ENCODE assay signal across 19 cellular contexts in genomic region chr14:69480136-69480535, GRCh38. TPM values are rescaled to one million over a fixed set of nuclear protein-coding genes. Genes with fewer than 3 reads are reported as not detected.
DNase-seq lines count a peak whose midpoint lies in the region; ATAC-seq and TF ChIP-seq lines count a peak whose summit lies in the region.
"Had no signal": no experiment of that assay in that cellular context is flagged by ENCODE, and none has a peak within 500 bp of the region (broad histone marks: within the 10 kb centered on the region; RNA-seq: fewer than 3 reads in every experiment).

No MANE protein-coding gene starts in this region.

- H3K36me3 ChIP-seq in IMR-90 (ENCODE audit: control insufficient read depth, insufficient read depth, low read length) (no peaks in the 10 kb centered on the region), RWPE2 (ENCODE audit: low read depth) (no peaks in the 10 kb centered on the region)
- H3K36me3 ChIP-seq: BE2C, BLaER1 had no signal

- WGBS in IMR-90 (ENCODE audit: extremely low coverage in 2 of 2, insufficient read length in 1 of 2), 2 experiments, result no CpG with 5 or more reads among the region's 5 CpGs

- H3K4me1 ChIP-seq in IMR-90 (ENCODE audit: control insufficient read depth, insufficient read depth, low read length) (peaks cover 3% of the 10 kb centered on the region; the same call in 1 of the 2 replicates), RWPE2 (ENCODE audit: insufficient read depth, poor library complexity, severe bottlenecking) (no peaks in the 10 kb centered on the region)
- H3K4me1 ChIP-seq: BE2C had no signal

- no peak for ATAC-seq in IMR-90 (ENCODE audit: low read depth)
- no peak for ATAC-seq in RWPE2 (ENCODE audit: low read depth)
- ATAC-seq in HG03571 (IDR thresholded peaks at IDR 0.05; ENCODE audit: unreplicated experiment), result no peak

- DNase-seq in IMR-90, result no peak
- DNase-seq in RWPE2 (ENCODE audit: low spot score), result peak; percentile 47
- DNase-seq in posterior vena cava (ENCODE audit: low spot score), result peak; percentile 35
- DNase-seq in RPMI8226, result no peak
- DNase-seq: 8988T; ACHN; BE2C; C1 segment of cervical spinal cord; Caco-2; Calu3; CD4-positive, alpha-beta memory T cell; CD4-positive, CD25-positive, alpha-beta regulatory T cell; CD8-positive, alpha-beta memory T cell; DMS79 treated with DMSO at 0.1 percent for 48 hours; GF-D8 had no signal

- CTCF ChIA-PET in IMR-90 (lab: Yijun Ruan, JAX), result no interaction called here

- H2AK5ac ChIP-seq in IMR-90 (ENCODE audit: low read depth, low read length), result no peak overlapping the region

- peak overlapping the region; percentile 14 for H2AFZ ChIP-seq in IMR-90 (replicated peaks; ENCODE audit: low read length, poor library complexity)

- H3K4me3 ChIP-seq in IMR-90 (ENCODE audit: insufficient read depth, low read depth, low read length) (no peak overlapping the region), RWPE2 (ENCODE audit: severe bottlenecking) (no peak overlapping the region)
- H3K4me3 ChIP-seq: BLaER1 had no signal

- H3K14ac ChIP-seq in IMR-90 (replicated peaks; ENCODE audit: low read depth, low read length), result no peak overlapping the region

- H4K8ac ChIP-seq in IMR-90 (ENCODE audit: low read depth in 2 of 2, low read length in 2 of 2), result no peak overlapping the region

- H3K23ac ChIP-seq in IMR-90 (ENCODE audit: low read depth, low read length), result no peak overlapping the region

- TF ChIP-seq CTCF in IMR-90 (conservative IDR thresholded peaks at IDR 0.05; ENCODE audit: low read depth, low read length) (no peak), RWPE2 (IDR thresholded peaks at IDR 0.05; ENCODE audit: poor library complexity, severe bottlenecking) (no peak)

- H3K9me1 ChIP-seq in IMR-90 (ENCODE audit: insufficient read depth, low read length), result no peaks in the 10 kb centered on the region

- H3K79me1 ChIP-seq in IMR-90 (ENCODE audit: low read depth in 1 of 2, low read length in 2 of 2), result no peaks in the 10 kb centered on the region

- H4K20me1 ChIP-seq in IMR-90 (ENCODE audit: insufficient read depth, low read length), result peaks cover 2% of the 10 kb centered on the region; the same call in 1 of the 2 replicates

- no peak for TF ChIP-seq POLR2A in IMR-90 (IDR thresholded peaks at IDR 0.05; ENCODE audit: low read depth, low read length)

- H4K91ac ChIP-seq in IMR-90 (ENCODE audit: insufficient read depth, low read depth, low read length), result no peak overlapping the region

- H2BK120ac ChIP-seq in IMR-90 (ENCODE audit: low read depth, low read length), result no peak overlapping the region

- no peak overlapping the region for H2BK20ac ChIP-seq in IMR-90 (ENCODE audit: low read depth, low read length)

- TF ChIP-seq RAD21 in IMR-90 (IDR thresholded peaks at IDR 0.05; ENCODE audit: low read length), result no peak

- H4K5ac ChIP-seq in IMR-90 (ENCODE audit: low read depth, low read length), result no peak overlapping the region

- BruUV-seq in IMR-90 (replicated peaks; lab: Mats Ljungman, UMichigan), result no TSS peak

- H2AK9ac ChIP-seq in IMR-90 (replicated peaks; ENCODE audit: low read depth, low read length, poor library complexity), result no peak overlapping the region

- dilution Hi-C loops in IMR-90 (cut with HindIII; ENCODE audit: low sequenced_read_pairs, unreplicated experiment), result no loop called here

- POLR2A ChIA-PET in IMR-90 (lab: Charles Lee; ENCODE audit: unreplicated experiment), result no interaction called here

- peaks cover 2% of the 10 kb centered on the region; the same call in 1 of the 2 replicates for H3K9me3 ChIP-seq in IMR-90 (ENCODE audit: control insufficient read depth, insufficient read depth, low read length)
- no peaks in the 10 kb centered on the region for H3K9me3 ChIP-seq in RWPE2 (ENCODE audit: severe bottlenecking)
- H3K9me3 ChIP-seq: BE2C, BLaER1, Caco-2 had no signal

- H3K4ac ChIP-seq in IMR-90 (ENCODE audit: low read depth, low read length), result no peak overlapping the region

- H3K4me2 ChIP-seq in IMR-90 (ENCODE audit: low read depth, low read length), result no peak overlapping the region

- no peak overlapping the region for H3K56ac ChIP-seq in IMR-90 (ENCODE audit: extremely low read depth, insufficient read depth, low read length)

- no peak overlapping the region for H3K9ac ChIP-seq in IMR-90 (ENCODE audit: low read depth, low read length)
- H3K9ac ChIP-seq: BLaER1 had no signal

- in situ Hi-C loops in IMR-90 (cut with MboI; ENCODE audit: low sequenced_read_pairs), result no loop called here

- H3K18ac ChIP-seq in IMR-90 (ENCODE audit: low read depth, low read length), result no peak overlapping the region

- H2BK15ac ChIP-seq in IMR-90 (ENCODE audit: low read depth, low read length), result no peak overlapping the region

- H2BK5ac ChIP-seq in IMR-90 (ENCODE audit: low read depth, low read length, poor library complexity, severe bottlenecking), result no peak overlapping the region

- no peak overlapping the region for H3K27ac ChIP-seq in IMR-90 (ENCODE audit: insufficient read depth, low read length)
- no peak overlapping the region for H3K27ac ChIP-seq in RWPE2 (ENCODE audit: poor library complexity, severe bottlenecking)
- H3K27ac ChIP-seq: BLaER1 had no signal

- H3K27me3 ChIP-seq in IMR-90 (ENCODE audit: control insufficient read depth, insufficient read depth, low read length) (peaks cover 53% of the 10 kb centered on the region), RWPE2 (ENCODE audit: insufficient read depth, poor library complexity, severe bottlenecking) (peaks cover 31% of the 10 kb centered on the region)

- intact Hi-C loops in IMR-90 (cut with micrococcal nuclease), result no loop called here
- intact Hi-C loops in posterior vena cava (cut with DNase I), result no loop called here

TF ChIP-seq in IMR-90, 13 proteins besides CTCF, POLR2A, EP300 and RAD21:
- TF ChIP-seq RFX5 (IDR thresholded peaks at IDR 0.05; ENCODE audit: low read depth, low read length) (no peak), RCOR1 (IDR thresholded peaks at IDR 0.05; ENCODE audit: insufficient replicate concordance, low read length) (no peak), CHD1 (IDR thresholded peaks at IDR 0.05; ENCODE audit: low read depth, low read length) (no peak), BHLHE40 (IDR thresholded peaks at IDR 0.05; ENCODE audit: low read depth, low read length) (no peak), MAFK (IDR thresholded peaks at IDR 0.05; ENCODE audit: low read depth, low read length) (no peak), FOS (IDR thresholded peaks at IDR 0.05; ENCODE audit: low read depth, low read length) (no peak), MXI1 (IDR thresholded peaks at IDR 0.05; ENCODE audit: borderline replicate concordance, low read depth, low read length) (no peak), NFE2L2 (IDR thresholded peaks at IDR 0.05; ENCODE audit: low read depth, low read length) (no peak), CEBPB (IDR thresholded peaks at IDR 0.05; ENCODE audit: low read depth, low read length) (no peak), MAZ (IDR thresholded peaks at IDR 0.05; ENCODE audit: borderline replicate concordance, low read depth, low read length) (no peak), SMC3 (IDR thresholded peaks at IDR 0.05; ENCODE audit: low read depth, low read length) (no peak)
- TF ChIP-seq, protein P1, sequence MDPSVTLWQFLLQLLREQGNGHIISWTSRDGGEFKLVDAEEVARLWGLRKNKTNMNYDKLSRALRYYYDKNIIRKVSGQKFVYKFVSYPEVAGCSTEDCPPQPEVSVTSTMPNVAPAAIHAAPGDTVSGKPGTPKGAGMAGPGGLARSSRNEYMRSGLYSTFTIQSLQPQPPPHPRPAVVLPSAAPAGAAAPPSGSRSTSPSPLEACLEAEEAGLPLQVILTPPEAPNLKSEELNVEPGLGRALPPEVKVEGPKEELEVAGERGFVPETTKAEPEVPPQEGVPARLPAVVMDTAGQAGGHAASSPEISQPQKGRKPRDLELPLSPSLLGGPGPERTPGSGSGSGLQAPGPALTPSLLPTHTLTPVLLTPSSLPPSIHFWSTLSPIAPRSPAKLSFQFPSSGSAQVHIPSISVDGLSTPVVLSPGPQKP (IDR thresholded peaks at IDR 0.05; ENCODE audit: borderline replicate concordance, low read depth, low read length), result no peak
- TF ChIP-seq, protein P2, sequence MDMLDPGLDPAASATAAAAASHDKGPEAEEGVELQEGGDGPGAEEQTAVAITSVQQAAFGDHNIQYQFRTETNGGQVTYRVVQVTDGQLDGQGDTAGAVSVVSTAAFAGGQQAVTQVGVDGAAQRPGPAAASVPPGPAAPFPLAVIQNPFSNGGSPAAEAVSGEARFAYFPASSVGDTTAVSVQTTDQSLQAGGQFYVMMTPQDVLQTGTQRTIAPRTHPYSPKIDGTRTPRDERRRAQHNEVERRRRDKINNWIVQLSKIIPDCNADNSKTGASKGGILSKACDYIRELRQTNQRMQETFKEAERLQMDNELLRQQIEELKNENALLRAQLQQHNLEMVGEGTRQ (IDR thresholded peaks at IDR 0.05; ENCODE audit: low read depth, low read length), result no peak

RNA-seq across cellular contexts. Expression of gene PLEKHD1, which starts 4.4 kb away (rescaled TPM):
- under 0.01 TPM in 1 of 2 replicates, not detected in the other for total RNA-seq in IMR-90 (2012; rRNA removed)
- not detected in 2 replicates for polyA plus RNA-seq in IMR-90 (2012; rRNA removed)
- polyA plus RNA-seq in IMR-90 (2012; cell fraction: cytosol; rRNA removed), result not detected in 2 replicates
- polyA plus RNA-seq in IMR-90 (2012; cell fraction: nucleus; rRNA removed; ENCODE audit: low replicate concordance), result 0.05 TPM in 2 replicates
- total RNA-seq in posterior vena cava, result under 1 TPM; 0.10 to 0.14 TPM
- polyA plus RNA-seq: AG04450, CD14-positive monocyte had no signal

Comparison
In these comparisons a context has a peak if more than half of its experiments do, and no peak if none do; other contexts are left out.
1. DNase-seq: peak in RWPE2 (single experiment) and posterior vena cava (single experiment); none in IMR-90 (single experiment) and RPMI8226 (single experiment).